In genomic region chr1:161079436-161080110, GRCh38 we compare ENCODE assay signal across 24 cellular contexts. TPM values are rescaled to one million over a fixed set of nuclear protein-coding genes. Genes with fewer than 3 reads are reported as not detected.
DNase-seq lines count a peak whose midpoint lies in the region; ATAC-seq, FAIRE-seq and TF ChIP-seq lines count a peak whose summit lies in the region.
"Had no signal": no experiment of that assay in that cellular context is flagged by ENCODE, and none has a peak within 500 bp of the region (broad histone marks: within the 10 kb centered on the region; RNA-seq: fewer than 3 reads in every experiment).

No MANE protein-coding gene starts in this region.

- no TSS peak for BruUV-seq in MCF 10A (replicated peaks; lab: Mats Ljungman, UMichigan)

- no peak overlapping the region for H3K14ac ChIP-seq in H1 (ENCODE audit: insufficient read length)

- H3K18ac ChIP-seq in H1 (ENCODE audit: extremely low read depth, low read length), result no peak overlapping the region

- peaks cover 68% of the 10 kb centered on the region for H3K4me1 Mint-ChIP-seq in MCF 10A (ENCODE audit: insufficient read depth, unreplicated experiment)
- H3K4me1 Mint-ChIP-seq: activated T-helper 17 cell treated with anti-CD3 and anti-CD28 coated beads, Interleukin-2, amount 50 U/mL, for 72 hours; brain had no signal

- H3K36me3 Mint-ChIP-seq in MCF 10A (ENCODE audit: insufficient read depth, unreplicated experiment), result no peaks in the 10 kb centered on the region
- H3K36me3 Mint-ChIP-seq: activated naive CD8-positive, alpha-beta T cell treated with anti-CD3 and anti-CD28 coated beads, Interleukin-2, amount 10 ng/mL, durations not matched to agents 7 days and 5 days; brain had no signal

- peak overlapping the region; percentile 88; the same call in 1 of the 2 replicates for H4K8ac ChIP-seq in H1 (ENCODE audit: extremely low read depth, insufficient read depth, low read length)

- H3K4me3 ChIP-seq in breast epithelium, result no peak overlapping the region
- H3K4me3 ChIP-seq in H1 (ENCODE audit: extremely low read depth in 1 of 4, insufficient read depth in 2 of 4, low read depth in 3 of 4, low read length in 4 of 4), result no peak overlapping the region
- H3K4me3 ChIP-seq in vagina, result no peak overlapping the region
- H3K4me3 ChIP-seq: gastroesophageal sphincter, left lung, MG63, mucosa of descending colon, SJSA1 had no signal

- ATAC-seq in HG03108 (IDR thresholded peaks at IDR 0.05; ENCODE audit: unreplicated experiment) (no peak), HG02678 (IDR thresholded peaks at IDR 0.05; ENCODE audit: unreplicated experiment) (no peak)
- ATAC-seq: activated CD4-positive, CD25-positive, alpha-beta regulatory T cell treated with anti-CD3 and anti-CD28 coated beads, Interleukin-2, amount 50 U/mL, for 24 hours; activated T-helper 17 cell treated with anti-CD3 and anti-CD28 coated beads, Interleukin-2, amount 50 U/mL, for 72 hours; gastroesophageal sphincter; left lung; mucosa of descending colon had no signal

- H3K9ac ChIP-seq in H1 (replicated peaks in 1 of 4; ENCODE audit: extremely low read depth in 1 of 4, low read depth in 3 of 4, low read length in 3 of 4), result no peak overlapping the region

- no peak for DNase-seq in breast epithelium (ENCODE audit: low spot score in 2 of 2)
- no peak for DNase-seq in MCF 10A (ENCODE audit: unreplicated experiment)
- DNase-seq in H1 (ENCODE audit: low read depth in 1 of 2, low spot score in 2 of 2), result no peak
- no peak for DNase-seq in vagina (ENCODE audit: extremely low spot score in 2 of 2)
- DNase-seq: activated naive CD8-positive, alpha-beta T cell treated with anti-CD3 and anti-CD28 coated beads, Interleukin-2, amount 10 ng/mL, durations not matched to agents 7 days and 5 days; BE2C; dermis blood vessel endothelial cell; left lung; MG63; mucosa of descending colon; NCI-H1694; NCI-H748 treated with DMSO at 0.1 percent for 48 hours; stimulated activated CD4-positive, alpha-beta T cell treated with anti-CD3 and anti-CD28 coated beads, Interleukin-4, amount 100 ng/mL, for 4 hours; substantia nigra; T-helper 9 cell had no signal

- CTCF ChIA-PET in MCF 10A (lab: Yijun Ruan, JAX) (interaction anchor here (0.6 to 4.8 kb wide), 6 partner anchors 9 to 104 kb away, joined by 3 to 38 read pairs (median 4); partner anchors contain the start of genes KLHDC9, NECTIN4 and USF1), H1 (lab: Charles Lee; ENCODE audit: partially characterized antibody) (interaction anchor here (0.6 to 17.8 kb wide), 7 partner anchors 7 to 136 kb away, joined by 3 to 282 read pairs (median 4); partner anchors contain the start of genes ARHGAP30 and KLHDC9)

- H2BK15ac ChIP-seq in H1 (ENCODE audit: low read length), result 0 out of 2 replicates have a peak overlapping the region, but pooled peaks have one; percentile 47

- H2BK12ac ChIP-seq in H1 (ENCODE audit: low read depth, low read length), result no peak overlapping the region

- H2AFZ ChIP-seq in H1 (ENCODE audit: low read length), result no peak overlapping the region

- H3K4me2 ChIP-seq in H1 (ENCODE audit: insufficient read depth in 1 of 2, low read depth in 2 of 2, low read length in 2 of 2), result no peak overlapping the region

- no peak overlapping the region for H4K5ac ChIP-seq in H1 (ENCODE audit: insufficient read length, low read depth, low read length)

- no peak overlapping the region for H2AK5ac ChIP-seq in H1 (ENCODE audit: low read depth, low read length)

- H3K27ac Mint-ChIP-seq in MCF 10A (ENCODE audit: low read depth, unreplicated experiment), result no peak overlapping the region
- H3K27ac Mint-ChIP-seq: activated naive CD8-positive, alpha-beta T cell treated with anti-CD3 and anti-CD28 coated beads, Interleukin-2, amount 10 ng/mL, durations not matched to agents 7 days and 5 days; activated T-helper 17 cell treated with anti-CD3 and anti-CD28 coated beads, Interleukin-2, amount 50 U/mL, for 72 hours; brain had no signal

- 91% methylated on average over 40 of the region's 41 CpGs; no CpG with 5 or more reads in 1 of the 2 experiments for WGBS in H1 (ENCODE audit: extremely low coverage in 1 of 2, insufficient coverage in 1 of 2, insufficient read length in 1 of 2, insufficient replicate concordance in 2 of 2, low coverage in 1 of 2, low lambda C conversion rate in 2 of 2, missing lambda C conversion rate in 1 of 2), 2 experiments

- H3K4me1 ChIP-seq in breast epithelium, result peaks cover 0 to 15% of the 10 kb centered on the region in 2 donors
- H3K4me1 ChIP-seq in H1 (replicated peaks in 1 of 4; ENCODE audit: control insufficient read depth in 3 of 4, insufficient read depth in 4 of 4, low read length in 3 of 4), result peaks cover 0 to 3% (median 0%) of the 10 kb centered on the region in 4 experiments; a peak in 3 of 7 replicates
- H3K4me1 ChIP-seq in vagina, result no peaks in the 10 kb centered on the region
- H3K4me1 ChIP-seq: gastroesophageal sphincter had no signal

- H3K79me2 ChIP-seq in H1 (ENCODE audit: control insufficient read depth in 1 of 2, insufficient read depth in 2 of 2, low read length in 2 of 2), result no peaks in the 10 kb centered on the region

- H3K9me3 ChIP-seq in breast epithelium (no peaks in the 10 kb centered on the region), H1 (ENCODE audit: insufficient read depth in 2 of 2, low read depth in 1 of 2, low read length in 1 of 2) (no peaks in the 10 kb centered on the region), vagina (no peaks in the 10 kb centered on the region)
- H3K9me3 ChIP-seq: BE2C, gastroesophageal sphincter, left lung, MG63, mucosa of descending colon, SJSA1 had no signal

- H2BK20ac ChIP-seq in H1 (ENCODE audit: low read length), result no peak overlapping the region

- no peak for TF ChIP-seq RAD21 in H1 (IDR thresholded peaks at IDR 0.05 in 1 of 2, conservative IDR thresholded peaks at IDR 0.05 in 1 of 2; ENCODE audit: low read depth in 2 of 2, low read length in 2 of 2)

- TF ChIP-seq CTCF in breast epithelium (IDR thresholded peaks at IDR 0.05) (no peak), MCF 10A (IDR thresholded peaks at IDR 0.05; ENCODE audit: unreplicated experiment) (no peak), H1 (IDR thresholded peaks at IDR 0.05; ENCODE audit: control extremely low read depth in 1 of 3, insufficient read depth in 1 of 3, low read depth in 1 of 3, low read length in 3 of 3) (peak in 2 of 3 experiments; percentile 23 to 33; a peak in 2 of 4 replicates), vagina (IDR thresholded peaks at IDR 0.05) (no peak)

- intact Hi-C loops in breast epithelium (cut with DNase I; ENCODE audit: low total_unique reads), result no loop called here
- intact Hi-C loops in MCF 10A (cut with micrococcal nuclease), result loop anchor here (10.0 kb wide), 1 partner anchor 735 kb away; the partner anchor contains the start of genes COPA and NCSTN
- intact Hi-C loops in vagina (cut with DNase I), result no loop called here

- no peaks in the 10 kb centered on the region for H3K79me1 ChIP-seq in H1 (ENCODE audit: low read depth, low read length)

- H3K9me3 Mint-ChIP-seq in MCF 10A (ENCODE audit: unreplicated experiment), result no peaks in the 10 kb centered on the region
- H3K9me3 Mint-ChIP-seq: activated naive CD8-positive, alpha-beta T cell treated with anti-CD3 and anti-CD28 coated beads, Interleukin-2, amount 10 ng/mL, durations not matched to agents 7 days and 5 days; activated T-helper 17 cell treated with anti-CD3 and anti-CD28 coated beads, Interleukin-2, amount 50 U/mL, for 72 hours had no signal

- H3K36me3 ChIP-seq in breast epithelium (no peaks in the 10 kb centered on the region), H1 (ENCODE audit: control insufficient read depth in 2 of 4, insufficient read depth in 4 of 4, low read length in 3 of 4) (no peaks in the 10 kb centered on the region), vagina (no peaks in the 10 kb centered on the region)
- H3K36me3 ChIP-seq: BE2C, gastroesophageal sphincter, left lung, MG63, SJSA1 had no signal

- H4K20me1 ChIP-seq in H1 (replicated peaks in 1 of 2; ENCODE audit: control insufficient read depth in 1 of 2, insufficient read depth in 2 of 2, low read length in 2 of 2), result no peaks in the 10 kb centered on the region

- POLR2A ChIA-PET in MCF 10A (lab: Yijun Ruan, JAX), result interaction anchor here (0.6 to 7.0 kb wide), 7 partner anchors 9 to 237 kb away, joined by 3 to 82 read pairs (median 3); partner anchors contain the start of genes F11R, KLHDC9, NECTIN4 and USF1
- POLR2A ChIA-PET in H1 (lab: Charles Lee; ENCODE audit: partially characterized antibody), result interaction anchor here (1.4 kb wide), 1 partner anchor 38 kb away, joined by 3 read pairs; no protein-coding TSS in a partner anchor

- no peak overlapping the region for H3K23ac ChIP-seq in H1 (ENCODE audit: insufficient read length)

- H3K4ac ChIP-seq in H1 (replicated peaks; ENCODE audit: insufficient read length, low read depth, low read length), result peak overlapping the region; percentile 14

- TF ChIP-seq POLR2A in breast epithelium (IDR thresholded peaks at IDR 0.05), result no peak
- TF ChIP-seq POLR2A in H1 (IDR thresholded peaks at IDR 0.05; ENCODE audit: control extremely low read depth in 1 of 2, low read depth in 2 of 2, low read length in 2 of 2), result no peak
- TF ChIP-seq POLR2A in vagina (IDR thresholded peaks at IDR 0.05), result no peak

- H3K27ac ChIP-seq in breast epithelium (peak overlapping the region; percentile 92 to 98), H1 (ENCODE audit: low read depth, low read length) (no peak overlapping the region), vagina (peak overlapping the region; percentile 77)
- H3K27ac ChIP-seq: 22Rv1, gastroesophageal sphincter, left lung, SJSA1 had no signal

- H3K23me2 ChIP-seq in H1 (ENCODE audit: low read depth, low read length), result no peaks in the 10 kb centered on the region

- no peak overlapping the region for H2BK120ac ChIP-seq in H1 (replicated peaks; ENCODE audit: low read depth, low read length)

- H3K4me3 Mint-ChIP-seq in MCF 10A (ENCODE audit: unreplicated experiment), result no peak overlapping the region
- H3K4me3 Mint-ChIP-seq: activated naive CD8-positive, alpha-beta T cell treated with anti-CD3 and anti-CD28 coated beads, Interleukin-2, amount 10 ng/mL, durations not matched to agents 7 days and 5 days; activated T-helper 17 cell treated with anti-CD3 and anti-CD28 coated beads, Interleukin-2, amount 50 U/mL, for 72 hours; brain had no signal

- no peak for TF ChIP-seq EP300 in H1 (IDR thresholded peaks at IDR 0.05; ENCODE audit: borderline replicate concordance in 1 of 2, low read depth in 2 of 2, low read length in 2 of 2)

- no peak for FAIRE-seq in H1 (lab: Jason Lieb, UNC)

- H4K91ac ChIP-seq in H1 (replicated peaks; ENCODE audit: insufficient read length, low read length), result no peak overlapping the region

- H3K27me3 ChIP-seq in breast epithelium, result no peaks in the 10 kb centered on the region
- H3K27me3 ChIP-seq in H1 (replicated peaks in 1 of 4; ENCODE audit: control insufficient read depth in 3 of 4, extremely low read depth in 1 of 4, insufficient read depth in 3 of 4, low read length in 3 of 4), result no peaks in the 10 kb centered on the region
- no peaks in the 10 kb centered on the region for H3K27me3 ChIP-seq in vagina
- H3K27me3 ChIP-seq: BE2C, MG63, SJSA1 had no signal

- H3K56ac ChIP-seq in H1 (replicated peaks; ENCODE audit: insufficient read length, low read depth, low read length), result no peak overlapping the region

- no peak overlapping the region; the same call in 1 of the 2 replicates for H2BK5ac ChIP-seq in H1 (ENCODE audit: low read depth, low read length)

- no peaks in the 10 kb centered on the region for H3K27me3 Mint-ChIP-seq in MCF 10A (ENCODE audit: insufficient read depth, unreplicated experiment)
- H3K27me3 Mint-ChIP-seq: activated naive CD8-positive, alpha-beta T cell treated with anti-CD3 and anti-CD28 coated beads, Interleukin-2, amount 10 ng/mL, durations not matched to agents 7 days and 5 days; activated T-helper 17 cell treated with anti-CD3 and anti-CD28 coated beads, Interleukin-2, amount 50 U/mL, for 72 hours had no signal

RNA-seq across cellular contexts. Expression of gene NECTIN4, which starts 9.8 kb away (rescaled TPM):
- 10 to 100 TPM in 2 of 3 donors, not detected in 1; 28.5 to 56.3 TPM for total RNA-seq in breast epithelium
- 7.0 and 11.2 TPM in 2 replicates for total RNA-seq in MCF 10A (2022)
- total RNA-seq in H1 (2021; fragmentation: NEBNext Ultra II Directional; extraction: Animal tissue kit (Norgen Biotek cat#: 25700)), result 0.19 and 0.29 TPM in 2 replicates
- polyA plus RNA-seq in H1 (2011; rRNA removed), result 0.71 and 0.86 TPM in 2 replicates
- 1.4 TPM for polyA plus RNA-seq in H1 (2011; cell fraction: cytosol; rRNA removed)
- polyA plus RNA-seq in H1 (2011; cell fraction: nucleus; rRNA removed), result 0.16 TPM
- polyA plus RNA-seq in H1 (2012, experiment 1 of 2), result 0.69 to 0.89 TPM (median 0.76 TPM) in 4 replicates
- 0.31 TPM for polyA plus RNA-seq in H1 (2012, experiment 2 of 2)
- polyA plus RNA-seq in H1 (2013, experiment 1 of 2), result 0.18 TPM
- polyA plus RNA-seq in H1 (2013, experiment 2 of 2), result 0.11 TPM
- 0.95 and 1.2 TPM in 2 replicates for polyA minus RNA-seq in H1 (2011; rRNA and poly(A)+ RNA removed)
- not detected for polyA minus RNA-seq in H1 (2011; cell fraction: cytosol; rRNA and poly(A)+ RNA removed)
- 0.80 TPM for polyA minus RNA-seq in H1 (2011; cell fraction: nucleus; rRNA and poly(A)+ RNA removed)
- total RNA-seq in vagina, result 42.7 TPM
- total RNA-seq: activated naive CD8-positive, alpha-beta T cell treated with anti-CD3 and anti-CD28 coated beads, Interleukin-2, amount 10 ng/mL, durations not matched to agents 7 days and 5 days had no signal

RNA-seq across cellular contexts. Expression of gene ARHGAP30, which starts 9.9 kb away (rescaled TPM):
- total RNA-seq in breast epithelium, result 10 to 100 TPM in 1 of 3 donors, 1 to 10 TPM in 2; 5.2 to 16.5 (median 7.9) TPM
- total RNA-seq in MCF 10A (2022), result 0.34 and 0.58 TPM in 2 replicates
- 0.39 and 0.40 TPM in 2 replicates for total RNA-seq in H1 (2021; fragmentation: NEBNext Ultra II Directional; extraction: Animal tissue kit (Norgen Biotek cat#: 25700))
- polyA plus RNA-seq in H1 (2011; rRNA removed), result 0.27 and 0.50 TPM in 2 replicates
- polyA plus RNA-seq in H1 (2011; cell fraction: cytosol; rRNA removed), result 0.66 TPM
- 0.57 TPM for polyA plus RNA-seq in H1 (2011; cell fraction: nucleus; rRNA removed)
- 0.42 to 0.74 TPM (median 0.62 TPM) in 4 replicates for polyA plus RNA-seq in H1 (2012, experiment 1 of 2)
- 0.13 TPM for polyA plus RNA-seq in H1 (2012, experiment 2 of 2)
- 0.08 TPM for polyA plus RNA-seq in H1 (2013, experiment 1 of 2)
- polyA plus RNA-seq in H1 (2013, experiment 2 of 2), result 0.09 TPM
- polyA minus RNA-seq in H1 (2011; rRNA and poly(A)+ RNA removed), result 0.44 and 0.49 TPM in 2 replicates
- polyA minus RNA-seq in H1 (2011; cell fraction: cytosol; rRNA and poly(A)+ RNA removed), result not detected
- polyA minus RNA-seq in H1 (2011; cell fraction: nucleus; rRNA and poly(A)+ RNA removed), result 0.30 TPM
- total RNA-seq in vagina, result 14.5 TPM
- total RNA-seq: dermis blood vessel endothelial cell, pulmonary artery endothelial cell, SJSA1 had no signal

RNA-seq across cellular contexts. Expression of gene KLHDC9, which starts 18.6 kb away (rescaled TPM):
- total RNA-seq in breast epithelium (1 to 10 TPM; 5.8 to 9.8 (median 8.5) TPM), MCF 10A (2022) (not detected in 2 replicates), vagina (9.3 TPM)
- total RNA-seq in H1 (2021; fragmentation: NEBNext Ultra II Directional; extraction: Animal tissue kit (Norgen Biotek cat#: 25700)), result 4.0 and 6.5 TPM in 2 replicates
- polyA plus RNA-seq in H1 (2011; rRNA removed), result 15.6 and 18.0 TPM in 2 replicates
- 13.7 TPM for polyA plus RNA-seq in H1 (2011; cell fraction: cytosol; rRNA removed)
- 23.2 TPM for polyA plus RNA-seq in H1 (2011; cell fraction: nucleus; rRNA removed)
- polyA plus RNA-seq in H1 (2012, experiment 1 of 2), result 7.0 to 10.7 TPM (median 8.3 TPM) in 4 replicates
- polyA plus RNA-seq in H1 (2012, experiment 2 of 2), result 10.4 TPM
- 6.8 TPM for polyA plus RNA-seq in H1 (2013, experiment 1 of 2)
- 6.3 TPM for polyA plus RNA-seq in H1 (2013, experiment 2 of 2)
- 3.7 and 6.6 TPM in 2 replicates for polyA minus RNA-seq in H1 (2011; rRNA and poly(A)+ RNA removed)
- 3.1 TPM for polyA minus RNA-seq in H1 (2011; cell fraction: cytosol; rRNA and poly(A)+ RNA removed)
- polyA minus RNA-seq in H1 (2011; cell fraction: nucleus; rRNA and poly(A)+ RNA removed), result 4.4 TPM
- total RNA-seq: activated T-helper 17 cell treated with anti-CD3 and anti-CD28 coated beads, Interleukin-2, amount 50 U/mL, for 72 hours; SJSA1 had no signal

RNA-seq across cellular contexts. Expression of gene USF1, which starts 33.8 kb away (rescaled TPM):
- total RNA-seq in breast epithelium (10 to 100 TPM; 64.5 to 70.8 (median 64.6) TPM), MCF 10A (2022) (48.8 and 52.8 TPM in 2 replicates), vagina (39.0 TPM)
- 68.9 and 74.6 TPM in 2 replicates for total RNA-seq in H1 (2021; fragmentation: NEBNext Ultra II Directional; extraction: Animal tissue kit (Norgen Biotek cat#: 25700))
- 45.7 and 50.3 TPM in 2 replicates for polyA plus RNA-seq in H1 (2011; rRNA removed)
- polyA plus RNA-seq in H1 (2011; cell fraction: cytosol; rRNA removed), result 44.0 TPM
- 137 TPM for polyA plus RNA-seq in H1 (2011; cell fraction: nucleus; rRNA removed)
- polyA plus RNA-seq in H1 (2012, experiment 1 of 2), result 48.6 to 69.9 TPM (median 68.1 TPM) in 4 replicates
- 51.8 TPM for polyA plus RNA-seq in H1 (2012, experiment 2 of 2)
- polyA plus RNA-seq in H1 (2013, experiment 1 of 2), result 31.1 TPM
- polyA plus RNA-seq in H1 (2013, experiment 2 of 2), result 31.4 TPM
- 133 and 196 TPM in 2 replicates for polyA minus RNA-seq in H1 (2011; rRNA and poly(A)+ RNA removed)
- 47.3 TPM for polyA minus RNA-seq in H1 (2011; cell fraction: cytosol; rRNA and poly(A)+ RNA removed)
- 38.2 TPM for polyA minus RNA-seq in H1 (2011; cell fraction: nucleus; rRNA and poly(A)+ RNA removed)

RNA-seq across cellular contexts. Expression of gene PFDN2, which starts 38.3 kb away (rescaled TPM):
- total RNA-seq in breast epithelium, result 10 to 100 TPM; 32.5 to 50.1 (median 37.0) TPM
- 514 and 683 TPM in 2 replicates for total RNA-seq in MCF 10A (2022)
- total RNA-seq in H1 (2021; fragmentation: NEBNext Ultra II Directional; extraction: Animal tissue kit (Norgen Biotek cat#: 25700)), result 71.2 and 74.7 TPM in 2 replicates
- 66.2 and 69.6 TPM in 2 replicates for polyA plus RNA-seq in H1 (2011; rRNA removed)
- 220 TPM for polyA plus RNA-seq in H1 (2011; cell fraction: cytosol; rRNA removed)
- 13.8 TPM for polyA plus RNA-seq in H1 (2011; cell fraction: nucleus; rRNA removed)
- 108 to 135 TPM (median 126 TPM) in 4 replicates for polyA plus RNA-seq in H1 (2012, experiment 1 of 2)
- polyA plus RNA-seq in H1 (2012, experiment 2 of 2), result 37.0 TPM
- polyA plus RNA-seq in H1 (2013, experiment 1 of 2), result 201 TPM
- polyA plus RNA-seq in H1 (2013, experiment 2 of 2), result 231 TPM
- 5.9 and 9.8 TPM in 2 replicates for polyA minus RNA-seq in H1 (2011; rRNA and poly(A)+ RNA removed)
- 15.0 TPM for polyA minus RNA-seq in H1 (2011; cell fraction: cytosol; rRNA and poly(A)+ RNA removed)
- polyA minus RNA-seq in H1 (2011; cell fraction: nucleus; rRNA and poly(A)+ RNA removed), result 9.6 TPM
- 47.1 TPM for total RNA-seq in vagina

Comparison
In these comparisons a context has a peak if more than half of its experiments do, and no peak if none do; other contexts are left out.
1. CTCF ChIP-seq: peak in H1 (2 of 3); none in breast epithelium (0 of 3), MCF 10A (single experiment) and vagina (0 of 3).